Comparison of ENCODE assay signal across 17 cellular contexts in genomic region chr3:17424137-17424536, GRCh38.
A peak's percentile ranks its signal among the peaks of the same experiment; 100 is the strongest.
DNase-seq lines count a peak whose midpoint lies in the region; ATAC-seq, FAIRE-seq and TF ChIP-seq lines count a peak whose summit lies in the region.
"Had no signal": no experiment of that assay in that cellular context is flagged by ENCODE, and none has a peak within 500 bp of the region (broad histone marks: within the 10 kb centered on the region; RNA-seq: fewer than 3 reads in every experiment).

No MANE protein-coding gene starts in this region.

- H3K36me3 ChIP-seq in adrenal gland (replicated peaks in 1 of 2): no peaks in the 10 kb centered on the region

- DNase-seq in D341Med (ENCODE audit: low spot score) (peak; percentile 41), GM19239 (ENCODE audit: insufficient read length, low spot score) (no peak), adrenal gland (peak in 6 of 7 donors; percentile 29 to 53 (median 47)), NCI-H510A treated with DMSO at 0.1 percent for 48 hours (lab: John Stamatoyannopoulos, UW) (no peak), NOMO-1 treated with dmso at 0.1 percent for 144 hours (lab: John Stamatoyannopoulos, UW; ENCODE audit: unreplicated experiment) (no peak), NCI-H2227 (lab: John Stamatoyannopoulos, UW; ENCODE audit: unreplicated experiment) (no peak)
- DNase-seq in stimulated activated CD4-positive, alpha-beta T cell treated with anti-CD3 and anti-CD28 coated beads, Interleukin-4, amount 100 ng/mL, for 24 hours: no peak
- DNase-seq: activated gamma-delta T cell treated with Interleukin-2 at 50 U/mL for 16 hours; KG1; mammary epithelial cell; NCI-H1436 treated with DMSO at 0.1 percent for 48 hours; NCI-H774; SHP77; stimulated activated naive CD8-positive, alpha-beta T cell treated with anti-CD3 and anti-CD28 coated beads, Interleukin-15, Interleukin-2, amounts not matched to agents 100 U/mL and 50 U/mL, for 24 hours had no signal

- H3K4me1 ChIP-seq in adrenal gland (replicated peaks in 1 of 2): peaks cover 0 to 6% of the 10 kb centered on the region in 2 donors

- FAIRE-seq in GM19239 (lab: Jason Lieb, UNC): peak; percentile 18

- no peak for TF ChIP-seq CTCF in adrenal gland (IDR thresholded peaks at IDR 0.05)

- WGBS in adrenal gland, 4 donors: 51 to 62% (median 55%) methylated on average over 3 of the region's 3 CpGs

- TF ChIP-seq POLR2A in adrenal gland (IDR thresholded peaks at IDR 0.05): no peak

- intact Hi-C loops in adrenal gland (cut with DNase I): no loop called here

- peak; percentile 63 for ATAC-seq in HG03064 (IDR thresholded peaks at IDR 0.05; ENCODE audit: low read depth, unreplicated experiment)
- ATAC-seq: stimulated activated naive CD8-positive, alpha-beta T cell treated with anti-CD3 and anti-CD28 coated beads, Interleukin-15, Interleukin-2, amounts not matched to agents 100 U/mL and 50 U/mL, for 24 hours had no signal

- no peak overlapping the region for H3K4me3 ChIP-seq in adrenal gland
- H3K4me3 ChIP-seq: skin epidermis had no signal

- H3K27ac ChIP-seq in adrenal gland: no peak overlapping the region
- H3K27ac ChIP-seq: C4-2B, skin epidermis had no signal

- no peaks in the 10 kb centered on the region for H3K27me3 ChIP-seq in adrenal gland

- no peaks in the 10 kb centered on the region for H3K9me3 ChIP-seq in adrenal gland (replicated peaks in 1 of 3)

Comparison
In these comparisons a context has a peak if more than half of its experiments do, and no peak if none do; other contexts are left out.
1. DNase-seq: peak in D341Med (single experiment) and adrenal gland (6 of 7); none in GM19239 (single experiment), NCI-H510A treated with DMSO at 0.1 percent for 48 hours (single experiment), NOMO-1 treated with dmso at 0.1 percent for 144 hours (single experiment), NCI-H2227 (single experiment) and stimulated activated CD4-positive, alpha-beta T cell treated with anti-CD3 and anti-CD28 coated beads, Interleukin-4, amount 100 ng/mL, for 24 hours (single experiment).